ENCODE assay signal across 9 cellular contexts in genomic region chr1:21963477-21964217, GRCh38. TPM values are rescaled to one million over a fixed set of nuclear protein-coding genes. Genes with fewer than 3 reads are reported as not detected.
DNase-seq lines count a peak whose midpoint lies in the region; ATAC-seq lines count a peak whose summit lies in the region.
"Had no signal": no experiment of that assay in that cellular context is flagged by ENCODE, and none has a peak within 500 bp of the region (broad histone marks: within the 10 kb centered on the region; RNA-seq: fewer than 3 reads in every experiment).

No MANE protein-coding gene starts in this region.

- H3K9me3 ChIP-seq in NT2/D1 (ENCODE audit: insufficient read depth, low read length), result no peaks in the 10 kb centered on the region

- H3K4me3 Mint-ChIP-seq in naive thymus-derived CD8-positive, alpha-beta T cell, result peak overlapping the region in 2 of 10 donors; percentile 20 to 36
- H3K4me3 Mint-ChIP-seq in stimulated activated memory B cell treated with anti-CD40 and anti-IgM and Interleukin-4, amounts not matched to agents 10 μg/mL and 1 μg/mL and 100 μg/mL, for 72 hours, result no peak overlapping the region
- H3K4me3 Mint-ChIP-seq: T-helper 1 cell treated with Interleukin-12 subunit alpha and Interleukin-12 subunit beta and Interleukin-4 antibody, amounts not matched to agents 30 μg/mL and 1 μg/mL, for 36 hours had no signal

- H3K9ac ChIP-seq in NT2/D1 (ENCODE audit: insufficient read length, low read depth), result peak overlapping the region; percentile 28

- H3K4me1 Mint-ChIP-seq in naive thymus-derived CD8-positive, alpha-beta T cell, result peaks cover 8 to 22% (median 14%) of the 10 kb centered on the region in 4 donors
- H3K4me1 Mint-ChIP-seq in stimulated activated memory B cell treated with anti-CD40 and anti-IgM and Interleukin-4, amounts not matched to agents 10 μg/mL and 1 μg/mL and 100 μg/mL, for 72 hours, result peaks cover 6% of the 10 kb centered on the region

- ATAC-seq in esophagus mucosa (peak; percentile 84), HG03469 (IDR thresholded peaks at IDR 0.05; ENCODE audit: unreplicated experiment) (no peak)
- peak; percentile 93 to 97 for ATAC-seq in naive thymus-derived CD8-positive, alpha-beta T cell
- ATAC-seq in stimulated activated memory B cell treated with anti-CD40 and anti-IgM and Interleukin-4, amounts not matched to agents 10 μg/mL and 1 μg/mL and 100 μg/mL, for 72 hours, result peak; percentile 92

- POLR2A ChIA-PET in naive thymus-derived CD8-positive, alpha-beta T cell (lab: Charles Lee), result interaction anchor here (0.6 to 1.0 kb wide), 3 partner anchors 155 to 181 kb away, joined by 3 to 4 read pairs (median 4); partner anchors contain the start of gene USP48

- no peak overlapping the region for H3K4me3 ChIP-seq in NT2/D1 (ENCODE audit: insufficient read length, low read depth)

- DNase-seq in D341Med (ENCODE audit: low spot score) (peak; percentile 80), HK-2 (ENCODE audit: unreplicated experiment) (peak; percentile 89), NT2/D1 (ENCODE audit: low read depth, low spot score) (peak; percentile 59)
- DNase-seq in activated CD8-positive, alpha-beta memory T cell treated with anti-CD3 and anti-CD28 coated beads, Interleukin-2, amount 50 U/mL, for 4 hours, result peak; percentile 85
- DNase-seq in naive thymus-derived CD8-positive, alpha-beta T cell, result peak; percentile 66 to 88 (median 78)

- no peaks in the 10 kb centered on the region for H3K27me3 ChIP-seq in NT2/D1 (ENCODE audit: insufficient read depth, insufficient read length)

- peak overlapping the region in 7 of 10 donors; percentile 1 to 92 (median 56) for H3K27ac Mint-ChIP-seq in naive thymus-derived CD8-positive, alpha-beta T cell
- H3K27ac Mint-ChIP-seq in stimulated activated memory B cell treated with anti-CD40 and anti-IgM and Interleukin-4, amounts not matched to agents 10 μg/mL and 1 μg/mL and 100 μg/mL, for 72 hours, result no peak overlapping the region
- H3K27ac Mint-ChIP-seq: T-helper 1 cell treated with Interleukin-12 subunit alpha and Interleukin-12 subunit beta and Interleukin-4 antibody, amounts not matched to agents 30 μg/mL and 1 μg/mL, for 36 hours had no signal

- H3K4me1 ChIP-seq in NT2/D1 (ENCODE audit: insufficient read depth, insufficient read length), result peaks cover 4% of the 10 kb centered on the region

- no peaks in the 10 kb centered on the region for H3K36me3 ChIP-seq in NT2/D1 (ENCODE audit: insufficient read depth, insufficient read length, low read length)

- H3K36me3 Mint-ChIP-seq in naive thymus-derived CD8-positive, alpha-beta T cell, result no peaks in the 10 kb centered on the region
- no peaks in the 10 kb centered on the region for H3K36me3 Mint-ChIP-seq in stimulated activated memory B cell treated with anti-CD40 and anti-IgM and Interleukin-4, amounts not matched to agents 10 μg/mL and 1 μg/mL and 100 μg/mL, for 72 hours

- no peaks in the 10 kb centered on the region for H3K9me3 Mint-ChIP-seq in naive thymus-derived CD8-positive, alpha-beta T cell
- H3K9me3 Mint-ChIP-seq in stimulated activated memory B cell treated with anti-CD40 and anti-IgM and Interleukin-4, amounts not matched to agents 10 μg/mL and 1 μg/mL and 100 μg/mL, for 72 hours, result no peaks in the 10 kb centered on the region
- H3K9me3 Mint-ChIP-seq: T-helper 1 cell treated with Interleukin-12 subunit alpha and Interleukin-12 subunit beta and Interleukin-4 antibody, amounts not matched to agents 30 μg/mL and 1 μg/mL, for 36 hours had no signal

- peaks cover 0 to 3% (median 0%) of the 10 kb centered on the region in 5 donors for H3K27me3 Mint-ChIP-seq in naive thymus-derived CD8-positive, alpha-beta T cell
- peaks cover 33% of the 10 kb centered on the region for H3K27me3 Mint-ChIP-seq in stimulated activated memory B cell treated with anti-CD40 and anti-IgM and Interleukin-4, amounts not matched to agents 10 μg/mL and 1 μg/mL and 100 μg/mL, for 72 hours

RNA-seq across cellular contexts. Expression of gene CELA3B, which starts 13.2 kb away (rescaled TPM):
- not detected for total RNA-seq in esophagus mucosa
- not detected for total RNA-seq in naive thymus-derived CD8-positive, alpha-beta T cell
- not detected for polyA plus RNA-seq in naive thymus-derived CD8-positive, alpha-beta T cell

RNA-seq across cellular contexts. Expression of gene HSPG2, which starts 26.5 kb away (rescaled TPM):
- 91.0 TPM for total RNA-seq in esophagus mucosa
- total RNA-seq in naive thymus-derived CD8-positive, alpha-beta T cell, result 1 to 10 TPM; 6.4 to 7.2 TPM
- polyA plus RNA-seq in naive thymus-derived CD8-positive, alpha-beta T cell, result under 1 TPM in 2 of 3 donors, not detected in 1; 0.46 to 0.76 TPM

RNA-seq across cellular contexts. Expression of gene CELA3A, which starts 37.8 kb away (rescaled TPM):
- not detected for total RNA-seq in esophagus mucosa
- total RNA-seq in naive thymus-derived CD8-positive, alpha-beta T cell, result not detected
- not detected for polyA plus RNA-seq in naive thymus-derived CD8-positive, alpha-beta T cell

Comparison
In these comparisons a context has a peak if more than half of its experiments do, and no peak if none do; other contexts are left out.
1. RNA of gene HSPG2, which starts 26.5 kb away (total RNA-seq): 91.0 TPM in esophagus mucosa (single experiment); 6.4 to 7.2 TPM in naive thymus-derived CD8-positive, alpha-beta T cell; every median in the first group is over 10 times any median in the second.
2. Peak in every context shown above with its lines, with median percentiles within 50 percentile points of each other: DNase-seq.